In the genomic region with DNA sequence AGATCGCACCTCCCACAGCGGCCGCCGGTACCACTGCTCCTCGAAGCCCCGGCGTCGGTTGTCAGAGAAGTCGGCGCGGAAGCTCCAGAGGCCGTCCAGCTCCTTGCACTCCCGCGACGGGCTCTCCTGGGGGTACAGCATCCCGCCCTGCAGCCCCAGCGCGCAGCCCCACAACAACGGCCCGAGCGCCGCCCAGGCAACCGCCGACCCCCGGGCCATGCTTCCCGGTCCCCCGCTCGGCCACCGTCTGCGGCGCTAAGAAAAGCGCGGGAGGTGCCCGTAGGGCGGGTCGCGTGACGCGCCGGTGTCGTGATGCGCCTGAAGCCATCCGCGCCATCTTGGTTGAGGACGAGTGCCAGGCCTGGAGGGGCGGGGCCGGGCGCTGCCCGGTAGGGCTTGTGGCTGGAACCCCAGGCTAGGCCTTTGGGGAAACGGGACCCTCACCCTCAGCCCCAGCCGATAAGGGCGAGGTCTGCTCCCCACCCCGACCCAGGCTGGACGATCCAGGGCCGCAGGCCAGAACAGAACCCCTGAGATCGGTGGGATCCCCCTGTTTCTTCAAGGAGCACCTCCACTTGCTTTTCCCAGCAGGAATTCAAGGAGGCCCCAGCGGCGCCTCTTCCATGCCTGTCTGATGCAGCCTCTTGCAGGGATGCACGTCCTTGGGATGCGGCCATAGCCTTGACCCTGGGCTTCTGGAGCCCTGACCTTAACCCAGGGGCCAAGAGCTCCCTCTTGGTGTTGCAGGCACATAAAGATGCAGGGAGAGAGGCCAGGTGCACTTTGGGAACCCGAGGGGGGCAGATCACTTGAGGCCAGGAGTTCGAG, we compare ENCODE assay signal across 1 cellular context.
TF ChIP-seq lines count a peak whose summit lies in the region.

A gene (minus strand): TSS at position 249 of the 828 bp plus-strand sequence. CDS start 30 bp downstream, at position 219.

TF ChIP-seq in HCT116, 20 proteins besides CTCF, POLR2A, EP300 and RAD21 (continued from another document):
- TF ChIP-seq, protein P1, sequence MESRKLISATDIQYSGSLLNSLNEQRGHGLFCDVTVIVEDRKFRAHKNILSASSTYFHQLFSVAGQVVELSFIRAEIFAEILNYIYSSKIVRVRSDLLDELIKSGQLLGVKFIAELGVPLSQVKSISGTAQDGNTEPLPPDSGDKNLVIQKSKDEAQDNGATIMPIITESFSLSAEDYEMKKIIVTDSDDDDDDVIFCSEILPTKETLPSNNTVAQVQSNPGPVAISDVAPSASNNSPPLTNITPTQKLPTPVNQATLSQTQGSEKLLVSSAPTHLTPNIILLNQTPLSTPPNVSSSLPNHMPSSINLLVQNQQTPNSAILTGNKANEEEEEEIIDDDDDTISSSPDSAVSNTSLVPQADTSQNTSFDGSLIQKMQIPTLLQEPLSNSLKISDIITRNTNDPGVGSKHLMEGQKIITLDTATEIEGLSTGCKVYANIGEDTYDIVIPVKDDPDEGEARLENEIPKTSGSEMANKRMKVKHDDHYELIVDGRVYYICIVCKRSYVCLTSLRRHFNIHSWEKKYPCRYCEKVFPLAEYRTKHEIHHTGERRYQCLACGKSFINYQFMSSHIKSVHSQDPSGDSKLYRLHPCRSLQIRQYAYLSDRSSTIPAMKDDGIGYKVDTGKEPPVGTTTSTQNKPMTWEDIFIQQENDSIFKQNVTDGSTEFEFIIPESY (IDR thresholded peaks at IDR 0.05; ENCODE audit: extremely low read depth, insufficient replicate concordance, low read length) = peak; percentile 85
- TF ChIP-seq SIN3A (IDR thresholded peaks at IDR 0.05; ENCODE audit: low read depth) (peak; percentile 69; the same call in 1 of the 2 replicates), EZH2 (IDR thresholded peaks at IDR 0.05) (no peak), FOSL1 (IDR thresholded peaks at IDR 0.05; ENCODE audit: low read depth) (no peak), EGR1 (IDR thresholded peaks at IDR 0.05; ENCODE audit: low read depth) (peak; percentile 54), TCF7L2 (IDR thresholded peaks at IDR 0.05; ENCODE audit: borderline replicate concordance, extremely low read depth, insufficient read depth, insufficient read length) (peak; percentile 38), CBX3 (IDR thresholded peaks at IDR 0.05; ENCODE audit: low read depth) (peak; percentile 54; the same call in 1 of the 2 replicates), CEBPB (IDR thresholded peaks at IDR 0.05; ENCODE audit: low read depth) (no peak), JUND (IDR thresholded peaks at IDR 0.05) (no peak), POLR2AphosphoS5 (IDR thresholded peaks at IDR 0.05; ENCODE audit: low read depth, low read length) (peak; percentile 83), ELF1 (IDR thresholded peaks at IDR 0.05; ENCODE audit: borderline replicate concordance, low read depth) (no peak; the same call in 1 of the 2 replicates), ZFX (IDR thresholded peaks at IDR 0.05) (peak; percentile 86), ZNF274 (IDR thresholded peaks at IDR 0.05; ENCODE audit: low read depth, low read length) (no peak), SP1 (IDR thresholded peaks at IDR 0.05; ENCODE audit: low read depth) (peak; percentile 83), EZH2phosphoT487 (IDR thresholded peaks at IDR 0.05; ENCODE audit: borderline replicate concordance) (no peak)
- TF ChIP-seq, protein P2, sequence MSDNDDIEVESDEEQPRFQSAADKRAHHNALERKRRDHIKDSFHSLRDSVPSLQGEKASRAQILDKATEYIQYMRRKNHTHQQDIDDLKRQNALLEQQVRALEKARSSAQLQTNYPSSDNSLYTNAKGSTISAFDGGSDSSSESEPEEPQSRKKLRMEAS (IDR thresholded peaks at IDR 0.05) = peak; percentile 96
- TF ChIP-seq, protein P3, sequence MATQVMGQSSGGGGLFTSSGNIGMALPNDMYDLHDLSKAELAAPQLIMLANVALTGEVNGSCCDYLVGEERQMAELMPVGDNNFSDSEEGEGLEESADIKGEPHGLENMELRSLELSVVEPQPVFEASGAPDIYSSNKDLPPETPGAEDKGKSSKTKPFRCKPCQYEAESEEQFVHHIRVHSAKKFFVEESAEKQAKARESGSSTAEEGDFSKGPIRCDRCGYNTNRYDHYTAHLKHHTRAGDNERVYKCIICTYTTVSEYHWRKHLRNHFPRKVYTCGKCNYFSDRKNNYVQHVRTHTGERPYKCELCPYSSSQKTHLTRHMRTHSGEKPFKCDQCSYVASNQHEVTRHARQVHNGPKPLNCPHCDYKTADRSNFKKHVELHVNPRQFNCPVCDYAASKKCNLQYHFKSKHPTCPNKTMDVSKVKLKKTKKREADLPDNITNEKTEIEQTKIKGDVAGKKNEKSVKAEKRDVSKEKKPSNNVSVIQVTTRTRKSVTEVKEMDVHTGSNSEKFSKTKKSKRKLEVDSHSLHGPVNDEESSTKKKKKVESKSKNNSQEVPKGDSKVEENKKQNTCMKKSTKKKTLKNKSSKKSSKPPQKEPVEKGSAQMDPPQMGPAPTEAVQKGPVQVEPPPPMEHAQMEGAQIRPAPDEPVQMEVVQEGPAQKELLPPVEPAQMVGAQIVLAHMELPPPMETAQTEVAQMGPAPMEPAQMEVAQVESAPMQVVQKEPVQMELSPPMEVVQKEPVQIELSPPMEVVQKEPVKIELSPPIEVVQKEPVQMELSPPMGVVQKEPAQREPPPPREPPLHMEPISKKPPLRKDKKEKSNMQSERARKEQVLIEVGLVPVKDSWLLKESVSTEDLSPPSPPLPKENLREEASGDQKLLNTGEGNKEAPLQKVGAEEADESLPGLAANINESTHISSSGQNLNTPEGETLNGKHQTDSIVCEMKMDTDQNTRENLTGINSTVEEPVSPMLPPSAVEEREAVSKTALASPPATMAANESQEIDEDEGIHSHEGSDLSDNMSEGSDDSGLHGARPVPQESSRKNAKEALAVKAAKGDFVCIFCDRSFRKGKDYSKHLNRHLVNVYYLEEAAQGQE (IDR thresholded peaks at IDR 0.05; ENCODE audit: low read depth) = no peak
- TF ChIP-seq, protein P4, sequence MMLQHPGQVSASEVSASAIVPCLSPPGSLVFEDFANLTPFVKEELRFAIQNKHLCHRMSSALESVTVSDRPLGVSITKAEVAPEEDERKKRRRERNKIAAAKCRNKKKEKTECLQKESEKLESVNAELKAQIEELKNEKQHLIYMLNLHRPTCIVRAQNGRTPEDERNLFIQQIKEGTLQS (IDR thresholded peaks at IDR 0.05) = no peak
